ENCODE assay signal across 13 cellular contexts in genomic region chr1:228148196-228148861, GRCh38. TPM values are rescaled to one million over a fixed set of nuclear protein-coding genes. Genes with fewer than 3 reads are reported as not detected.
DNase-seq lines count a peak whose midpoint lies in the region; ATAC-seq, FAIRE-seq and TF ChIP-seq lines count a peak whose summit lies in the region.
"Had no signal": no experiment of that assay in that cellular context is flagged by ENCODE, and none has a peak within 500 bp of the region (broad histone marks: within the 10 kb centered on the region; RNA-seq: fewer than 3 reads in every experiment).

No MANE protein-coding gene starts in this region.

- no peak for FAIRE-seq in GM12878 (lab: Jason Lieb, UNC)
- FAIRE-seq: D721Med had no signal

- no peak overlapping the region for H3K4me3 Mint-ChIP-seq in activated CD4-positive, alpha-beta T cell treated with anti-CD3 and anti-CD28 coated beads for 36 hours
- H3K4me3 Mint-ChIP-seq: memory B cell had no signal

- H3K4me3 ChIP-seq in HCT116 (replicated peaks in 1 of 2; ENCODE audit: low read depth in 1 of 2, low read length in 2 of 2) (no peak overlapping the region), GM12878 (no peak overlapping the region), left lung (no peak overlapping the region), testis (no peak overlapping the region)
- H3K4me3 ChIP-seq: right lobe of liver had no signal

- TF ChIP-seq EP300 in GM12878 (IDR thresholded peaks at IDR 0.05; ENCODE audit: borderline replicate concordance in 1 of 2, control insufficient read depth in 1 of 2, low read depth in 2 of 2, low read length in 2 of 2): no peak

- H3K27ac Mint-ChIP-seq in activated CD4-positive, alpha-beta T cell treated with anti-CD3 and anti-CD28 coated beads for 36 hours: no peak overlapping the region
- H3K27ac Mint-ChIP-seq: activated T-helper 2 cell treated with anti-CD3 and anti-CD28 coated beads, Interferon-gamma antibody, Interleukin-2, Interleukin-4, amounts not matched to agents 10 μg/mL and 5 μg/mL and 100 μg/mL, durations not matched to agents 14 hours and 24 hours and 36 hours; memory B cell had no signal

- intact Hi-C loops in HCT116 (cut with micrococcal nuclease) (no loop called here), GM12878 (cut with micrococcal nuclease; ENCODE audit: unreplicated experiment) (no loop called here), left lung (cut with DNase I) (no loop called here), testis (cut with DNase I; ENCODE audit: low total_unique reads) (no loop called here)
- intact Hi-C loops in activated CD4-positive, alpha-beta T cell treated with anti-CD3 and anti-CD28 coated beads for 36 hours (cut with DNase I, micrococcal nuclease): no loop called here

- CTCF ChIA-PET in HCT116 (lab: Charles Lee) (no interaction called here), GM12878 (lab: Yijun Ruan, JAX) (no interaction called here)
- CTCF ChIA-PET in activated CD4-positive, alpha-beta T cell treated with anti-CD3 and anti-CD28 coated beads for 36 hours (lab: Charles Lee): no interaction called here

- ATAC-seq in HCT116 (peak; percentile 23; the same call in 1 of the 2 replicates), GM12878 (no peak), left lung (no peak), HG03175 (IDR thresholded peaks at IDR 0.05; ENCODE audit: unreplicated experiment) (no peak), HG03571 (IDR thresholded peaks at IDR 0.05; ENCODE audit: unreplicated experiment) (no peak)
- ATAC-seq in activated CD4-positive, alpha-beta T cell treated with anti-CD3 and anti-CD28 coated beads for 36 hours: no peak

- TF ChIP-seq RAD21 in HCT116 (IDR thresholded peaks at IDR 0.05; ENCODE audit: low read depth): no peak
- TF ChIP-seq RAD21 in GM12878 (IDR thresholded peaks at IDR 0.05; ENCODE audit: insufficient read depth, low read depth, low read length): no peak

- H3K4me1 ChIP-seq in HCT116 (ENCODE audit: control insufficient read depth in 1 of 2, insufficient read depth in 2 of 2, low read length in 2 of 2) (no peaks in the 10 kb centered on the region), GM12878 (ENCODE audit: control insufficient read depth, insufficient read depth, low read length) (no peaks in the 10 kb centered on the region), left lung (peaks cover 6 to 71% of the 10 kb centered on the region in 2 donors), testis (peaks cover 71% of the 10 kb centered on the region)
- H3K4me1 ChIP-seq: right lobe of liver had no signal

- no peaks in the 10 kb centered on the region for H3K27me3 ChIP-seq in HCT116 (ENCODE audit: insufficient read depth, low read length)
- no peaks in the 10 kb centered on the region for H3K27me3 ChIP-seq in GM12878 (replicated peaks in 1 of 2; ENCODE audit: control insufficient read depth in 2 of 2, insufficient read depth in 2 of 2, low read length in 1 of 2)
- H3K27me3 ChIP-seq in left lung: no peaks in the 10 kb centered on the region
- no peaks in the 10 kb centered on the region for H3K27me3 ChIP-seq in testis
- H3K27me3 ChIP-seq: right lobe of liver had no signal

- H3K9me2 ChIP-seq in HCT116 (ENCODE audit: insufficient read depth): no peaks in the 10 kb centered on the region

- 83% methylated on average over 18 of the region's 18 CpGs for WGBS in GM12878 (ENCODE audit: insufficient coverage, insufficient replicate concordance, low lambda C conversion rate, missing lambda C conversion rate)
- WGBS in testis, 2 donors: 45 to 62% methylated on average over 8 to 18 of the region's 18 CpGs

- H3K9ac ChIP-seq in HCT116 (ENCODE audit: low read length) (no peak overlapping the region), GM12878 (ENCODE audit: control insufficient read depth, insufficient read depth, low read length) (no peak overlapping the region)

- H3K36me3 Mint-ChIP-seq in activated CD4-positive, alpha-beta T cell treated with anti-CD3 and anti-CD28 coated beads for 36 hours (ENCODE audit: low read depth): peaks cover 6% of the 10 kb centered on the region

- RAD21 ChIA-PET in HCT116 (lab: Charles Lee; ENCODE audit: low non-redundant PET in 1 of 2, low total read pairs in 2 of 2, uncharacterized antibody in 2 of 2, unreplicated experiment in 2 of 2): no interaction called here
- RAD21 ChIA-PET in GM12878 (lab: Charles Lee; ENCODE audit: unreplicated experiment): no interaction called here

- H4K20me1 ChIP-seq in HCT116 (ENCODE audit: insufficient read depth) (no peaks in the 10 kb centered on the region), GM12878 (ENCODE audit: control insufficient read depth, insufficient read depth) (peaks cover 3% of the 10 kb centered on the region; the same call in 1 of the 2 replicates)

- H3K4me2 ChIP-seq in HCT116 (ENCODE audit: low read length): no peak overlapping the region
- H3K4me2 ChIP-seq in GM12878 (ENCODE audit: control insufficient read depth, insufficient read depth): no peak overlapping the region

- H3K79me2 ChIP-seq in HCT116 (ENCODE audit: insufficient read depth, low read length): peaks cover 27% of the 10 kb centered on the region
- peaks cover 23% of the 10 kb centered on the region for H3K79me2 ChIP-seq in GM12878 (ENCODE audit: control insufficient read depth, insufficient read depth, low read length)

- POLR2A ChIA-PET in HCT116 (lab: Charles Lee) (no interaction called here), GM12878 (lab: Charles Lee) (no interaction called here)
- POLR2A ChIA-PET in activated CD4-positive, alpha-beta T cell treated with anti-CD3 and anti-CD28 coated beads for 36 hours (lab: Charles Lee): no interaction called here

- 0 out of 4 replicates have a peak, but pooled peaks cover 0 to 6% of the 10 kb centered on the region in 2 experiments for H3K36me3 ChIP-seq in HCT116 (ENCODE audit: control insufficient read depth in 1 of 2, insufficient read depth in 2 of 2, low read length in 2 of 2)
- H3K36me3 ChIP-seq in GM12878 (ENCODE audit: control insufficient read depth in 2 of 2, insufficient read depth in 2 of 2, low read length in 1 of 2): peaks cover 0 to 17% of the 10 kb centered on the region in 2 experiments; a peak in 3 of 4 replicates
- peaks cover 0 to 57% of the 10 kb centered on the region in 2 donors for H3K36me3 ChIP-seq in left lung
- H3K36me3 ChIP-seq in testis (ENCODE audit: low read depth, missing control alignments): no peaks in the 10 kb centered on the region

- no peak for TF ChIP-seq POLR2A in HCT116 (IDR thresholded peaks at IDR 0.05; ENCODE audit: borderline replicate concordance, extremely low read depth, insufficient read depth, insufficient read length)
- 0 out of 2 replicates have a peak, but pooled peaks have one; percentile 15 for TF ChIP-seq POLR2A in GM12878 (IDR thresholded peaks at IDR 0.05; ENCODE audit: low read depth, low read length)
- no peak for TF ChIP-seq POLR2A in testis (IDR thresholded peaks at IDR 0.05)

- in situ Hi-C loops in GM12878 (cut with MboI): no loop called here

- no peaks in the 10 kb centered on the region for H3K9me3 Mint-ChIP-seq in activated CD4-positive, alpha-beta T cell treated with anti-CD3 and anti-CD28 coated beads for 36 hours (ENCODE audit: low read depth)
- H3K9me3 Mint-ChIP-seq: activated T-helper 2 cell treated with anti-CD3 and anti-CD28 coated beads, Interferon-gamma antibody, Interleukin-2, Interleukin-4, amounts not matched to agents 10 μg/mL and 5 μg/mL and 100 μg/mL, durations not matched to agents 14 hours and 24 hours and 36 hours; memory B cell had no signal

- no peak overlapping the region for H2AFZ ChIP-seq in HCT116 (ENCODE audit: low read depth, low read length, poor library complexity, severe bottlenecking)
- no peak overlapping the region for H2AFZ ChIP-seq in GM12878 (ENCODE audit: control insufficient read depth, low read depth, low read length)

- H3K9me3 ChIP-seq in HCT116 (ENCODE audit: control insufficient read depth in 1 of 2, insufficient read depth in 1 of 2, low read depth in 1 of 2, low read length in 2 of 2) (no peaks in the 10 kb centered on the region), GM12878 (replicated peaks; ENCODE audit: control insufficient read depth, insufficient read depth, low read length) (no peaks in the 10 kb centered on the region), left lung (no peaks in the 10 kb centered on the region), testis (no peaks in the 10 kb centered on the region)
- H3K9me3 ChIP-seq: right lobe of liver had no signal

- H3K27ac ChIP-seq in HCT116 (ENCODE audit: low read depth, low read length) (no peak overlapping the region; the same call in 1 of the 2 replicates), GM12878 (ENCODE audit: control insufficient read depth, insufficient read depth) (no peak overlapping the region), left lung (peak overlapping the region; percentile 79 to 81), testis (peak overlapping the region; percentile 91 to 93)

- DNase-seq in HCT116 (ENCODE audit: low read depth, low spot score) (no peak), GM12878 (ENCODE audit: low read depth, low spot score) (no peak), left lung (peak in 1 of 2 donors; percentile 65), testis (no peak)
- DNase-seq in activated CD4-positive, alpha-beta T cell treated with anti-CD3 and anti-CD28 coated beads for 36 hours: no peak
- DNase-seq: activated CD4-positive, CD25-positive, alpha-beta regulatory T cell treated with anti-CD3 and anti-CD28 coated beads, Interleukin-2, amount 50 U/mL, for 72 hours; SHP77 treated with DMSO at 0.1 percent for 48 hours had no signal

- H3K4me1 Mint-ChIP-seq in activated CD4-positive, alpha-beta T cell treated with anti-CD3 and anti-CD28 coated beads for 36 hours: peaks cover 10% of the 10 kb centered on the region

- SMC1A ChIA-PET in GM12878 (lab: Charles Lee; ENCODE audit: uncharacterized antibody, unreplicated experiment): no interaction called here

- no peaks in the 10 kb centered on the region for H3K27me3 Mint-ChIP-seq in activated CD4-positive, alpha-beta T cell treated with anti-CD3 and anti-CD28 coated beads for 36 hours
- H3K27me3 Mint-ChIP-seq: memory B cell had no signal

- TF ChIP-seq CTCF in HCT116 (IDR thresholded peaks at IDR 0.05 in 2 of 3, conservative IDR thresholded peaks at IDR 0.05 in 1 of 3; ENCODE audit: borderline replicate concordance in 1 of 3, insufficient read depth in 1 of 3, low read depth in 2 of 3, low read length in 2 of 3) (0 out of 6 replicates have a peak, but pooled peaks of 1 of the 3 experiments have one; percentile 10), GM12878 (IDR thresholded peaks at IDR 0.05 in 2 of 3, conservative IDR thresholded peaks at IDR 0.05 in 1 of 3; ENCODE audit: control insufficient read depth in 2 of 3, extremely low read depth in 1 of 3, insufficient read depth in 1 of 3, low read depth in 3 of 3, low read length in 3 of 3) (no peak), left lung (IDR thresholded peaks at IDR 0.05) (no peak), testis (IDR thresholded peaks at IDR 0.05) (no peak)

- no TSS peak for BruUV-seq in HCT116 (replicated peaks; lab: Mats Ljungman, UMichigan)
- BruUV-seq in GM12878 (replicated peaks; lab: Mats Ljungman, UMichigan): no TSS peak

RNA-seq across cellular contexts. Expression of gene GJC2, which starts 1.4 kb away (rescaled TPM):
- total RNA-seq in HCT116 (2021; ENCODE audit: unreplicated experiment): 0.76 TPM
- 0.23 and 0.46 TPM in 2 replicates for polyA plus RNA-seq in HCT116 (2012)
- 0.27 and 0.65 TPM in 2 replicates for total RNA-seq in GM12878 (2013; cell fraction: nucleolus; rRNA removed)
- total RNA-seq in GM12878 (2014; rRNA removed): 0.06 and 0.11 TPM in 2 replicates
- total RNA-seq in GM12878 (2014; rRNA removed; fragmentation: Illumina TruSeq; extraction: Trizol): 0.09 TPM in 2 replicates
- 0.44 TPM in 1 of 2 replicates, not detected in the other for total RNA-seq in GM12878 (2021)
- polyA plus RNA-seq in GM12878 (2011; ENCODE audit: low read depth): not detected
- 0.03 and 0.04 TPM in 2 replicates for polyA plus RNA-seq in GM12878 (2011; rRNA removed)
- 0.06 and 0.07 TPM in 2 replicates for polyA plus RNA-seq in GM12878 (2011; cell fraction: cytosol; rRNA removed)
- polyA plus RNA-seq in GM12878 (2011; cell fraction: nucleus; rRNA removed): 0.24 and 0.51 TPM in 2 replicates
- 0.15 and 0.22 TPM in 2 replicates for polyA plus RNA-seq in GM12878 (2012)
- polyA plus RNA-seq in GM12878 (2014; fragmentation: Illumina TruSeq; extraction: Trizol): 0.04 TPM in 1 of 2 replicates, not detected in the other
- polyA plus RNA-seq in GM12878 (2014; fragmentation: Nextera tagmentation; extraction: Ambion mirVana): not detected
- 0.26 and 0.32 TPM in 2 replicates for polyA plus RNA-seq in GM12878 (2014; rRNA removed)
- polyA plus RNA-seq in GM12878 (2016; fragmentation: Nextera tagmentation; extraction: Ambion mirVana): not detected
- polyA minus RNA-seq in GM12878 (2011; rRNA and poly(A)+ RNA removed): 0.21 TPM in 1 of 2 replicates, not detected in the other
- not detected in 2 replicates for polyA minus RNA-seq in GM12878 (2011; cell fraction: cytosol; rRNA and poly(A)+ RNA removed)
- 0.24 and 0.96 TPM in 2 replicates for polyA minus RNA-seq in GM12878 (2011; cell fraction: nucleus; rRNA and poly(A)+ RNA removed)
- total RNA-seq in left lung: 1 to 10 TPM; 2.3 to 4.9 TPM
- 1 to 10 TPM; 2.0 to 4.2 TPM for total RNA-seq in testis
- 2.6 TPM for polyA plus RNA-seq in testis (ENCODE audit: insufficient read depth, low read depth, low replicate concordance)
- total RNA-seq in activated CD4-positive, alpha-beta T cell treated with anti-CD3 and anti-CD28 coated beads for 36 hours: under 1 TPM in 1 of 2 experiments, not detected in 1; 0.64 TPM

RNA-seq across cellular contexts. Expression of gene GUK1, which starts 8.2 kb away (rescaled TPM):
- total RNA-seq in HCT116 (2021; ENCODE audit: unreplicated experiment): 145 TPM
- polyA plus RNA-seq in HCT116 (2012): 238 and 297 TPM in 2 replicates
- 142 and 146 TPM in 2 replicates for total RNA-seq in GM12878 (2013; cell fraction: nucleolus; rRNA removed)
- 214 and 235 TPM in 2 replicates for total RNA-seq in GM12878 (2014; rRNA removed)
- total RNA-seq in GM12878 (2014; rRNA removed; fragmentation: Illumina TruSeq; extraction: Trizol): 82.0 and 98.3 TPM in 2 replicates
- 183 and 195 TPM in 2 replicates for total RNA-seq in GM12878 (2021)
- polyA plus RNA-seq in GM12878 (2011; ENCODE audit: low read depth): 101 TPM
- polyA plus RNA-seq in GM12878 (2011; rRNA removed): 107 and 224 TPM in 2 replicates
- polyA plus RNA-seq in GM12878 (2011; cell fraction: cytosol; rRNA removed): 381 and 606 TPM in 2 replicates
- polyA plus RNA-seq in GM12878 (2011; cell fraction: nucleus; rRNA removed): 634 and 756 TPM in 2 replicates
- polyA plus RNA-seq in GM12878 (2012): 190 and 243 TPM in 2 replicates
- polyA plus RNA-seq in GM12878 (2014; fragmentation: Illumina TruSeq; extraction: Trizol): 4.2 and 28.9 TPM in 2 replicates
- polyA plus RNA-seq in GM12878 (2014; fragmentation: Nextera tagmentation; extraction: Ambion mirVana): 10 to 100 TPM in 1 of 2 experiments, 1 to 10 TPM in 1; 6.3 to 39.2 TPM
- polyA plus RNA-seq in GM12878 (2014; rRNA removed): 227 and 264 TPM in 2 replicates
- 100 to 1,000 TPM; 349 to 357 TPM for polyA plus RNA-seq in GM12878 (2016; fragmentation: Nextera tagmentation; extraction: Ambion mirVana)
- 103 and 217 TPM in 2 replicates for polyA minus RNA-seq in GM12878 (2011; rRNA and poly(A)+ RNA removed)
- polyA minus RNA-seq in GM12878 (2011; cell fraction: cytosol; rRNA and poly(A)+ RNA removed): 59.5 and 69.8 TPM in 2 replicates
- polyA minus RNA-seq in GM12878 (2011; cell fraction: nucleus; rRNA and poly(A)+ RNA removed): 116 and 141 TPM in 2 replicates
- 100 to 1,000 TPM; 217 to 221 TPM for total RNA-seq in left lung
- 100 to 1,000 TPM; 298 to 343 TPM for total RNA-seq in testis
- 236 TPM for polyA plus RNA-seq in testis (ENCODE audit: insufficient read depth, low read depth, low replicate concordance)
- total RNA-seq in activated CD4-positive, alpha-beta T cell treated with anti-CD3 and anti-CD28 coated beads for 36 hours: 100 to 1,000 TPM; 196 to 270 TPM

RNA-seq across cellular contexts. Expression of gene IBA57, which starts 17.3 kb away (rescaled TPM):
- total RNA-seq in HCT116 (2021; ENCODE audit: unreplicated experiment): 11.6 TPM
- polyA plus RNA-seq in HCT116 (2012): 6.6 and 8.7 TPM in 2 replicates
- 3.6 and 5.1 TPM in 2 replicates for total RNA-seq in GM12878 (2013; cell fraction: nucleolus; rRNA removed)
- 6.0 and 6.9 TPM in 2 replicates for total RNA-seq in GM12878 (2014; rRNA removed)
- total RNA-seq in GM12878 (2014; rRNA removed; fragmentation: Illumina TruSeq; extraction: Trizol): 1.3 and 1.5 TPM in 2 replicates
- total RNA-seq in GM12878 (2021): 6.9 and 8.5 TPM in 2 replicates
- polyA plus RNA-seq in GM12878 (2011; ENCODE audit: low read depth): 2.1 TPM
- polyA plus RNA-seq in GM12878 (2011; rRNA removed): 1.4 and 2.9 TPM in 2 replicates
- 3.5 and 8.3 TPM in 2 replicates for polyA plus RNA-seq in GM12878 (2011; cell fraction: cytosol; rRNA removed)
- 5.4 and 7.1 TPM in 2 replicates for polyA plus RNA-seq in GM12878 (2011; cell fraction: nucleus; rRNA removed)
- 2.0 and 3.3 TPM in 2 replicates for polyA plus RNA-seq in GM12878 (2012)
- 1.2 and 1.3 TPM in 2 replicates for polyA plus RNA-seq in GM12878 (2014; fragmentation: Illumina TruSeq; extraction: Trizol)
- polyA plus RNA-seq in GM12878 (2014; fragmentation: Nextera tagmentation; extraction: Ambion mirVana): under 1 TPM; 0.51 to 0.60 TPM
- 4.6 and 6.7 TPM in 2 replicates for polyA plus RNA-seq in GM12878 (2014; rRNA removed)
- 1 to 10 TPM; 6.0 to 8.6 TPM for polyA plus RNA-seq in GM12878 (2016; fragmentation: Nextera tagmentation; extraction: Ambion mirVana)
- 2.0 and 5.2 TPM in 2 replicates for polyA minus RNA-seq in GM12878 (2011; rRNA and poly(A)+ RNA removed)
- 0.83 and 2.3 TPM in 2 replicates for polyA minus RNA-seq in GM12878 (2011; cell fraction: cytosol; rRNA and poly(A)+ RNA removed)
- polyA minus RNA-seq in GM12878 (2011; cell fraction: nucleus; rRNA and poly(A)+ RNA removed): 1.8 and 3.3 TPM in 2 replicates
- 10 to 100 TPM; 13.2 to 13.5 TPM for total RNA-seq in left lung
- 10 to 100 TPM; 16.0 to 23.2 TPM for total RNA-seq in testis
- polyA plus RNA-seq in testis (ENCODE audit: insufficient read depth, low read depth, low replicate concordance): 21.0 TPM
- 1 to 10 TPM; 6.0 to 8.3 TPM for total RNA-seq in activated CD4-positive, alpha-beta T cell treated with anti-CD3 and anti-CD28 coated beads for 36 hours

RNA-seq across cellular contexts. Expression of gene MRPL55, which starts 39.2 kb away (rescaled TPM):
- total RNA-seq in HCT116 (2021; ENCODE audit: unreplicated experiment) (57.1 TPM), GM12878 (2014; rRNA removed) (81.9 and 93.4 TPM in 2 replicates), GM12878 (2014; rRNA removed; fragmentation: Illumina TruSeq; extraction: Trizol) (25.5 and 35.1 TPM in 2 replicates), GM12878 (2021) (47.6 and 54.9 TPM in 2 replicates), left lung (10 to 100 TPM; 43.0 to 44.2 TPM), testis (100 to 1,000 TPM; 102 to 121 TPM)
- 91.7 and 124 TPM in 2 replicates for polyA plus RNA-seq in HCT116 (2012)
- 43.8 and 45.7 TPM in 2 replicates for total RNA-seq in GM12878 (2013; cell fraction: nucleolus; rRNA removed)
- 30.7 TPM for polyA plus RNA-seq in GM12878 (2011; ENCODE audit: low read depth)
- polyA plus RNA-seq in GM12878 (2011; rRNA removed) (17.0 and 39.3 TPM in 2 replicates), GM12878 (2014; fragmentation: Illumina TruSeq; extraction: Trizol) (8.8 and 42.1 TPM in 2 replicates), GM12878 (2014; fragmentation: Nextera tagmentation; extraction: Ambion mirVana) (10 to 100 TPM; 15.1 to 56.7 TPM), GM12878 (2014; rRNA removed) (91.0 and 96.3 TPM in 2 replicates), GM12878 (2016; fragmentation: Nextera tagmentation; extraction: Ambion mirVana) (100 to 1,000 TPM; 129 to 143 TPM), testis (ENCODE audit: insufficient read depth, low read depth, low replicate concordance) (63.1 TPM)
- polyA plus RNA-seq in GM12878 (2011; cell fraction: cytosol; rRNA removed): 66.7 and 115 TPM in 2 replicates
- polyA plus RNA-seq in GM12878 (2011; cell fraction: nucleus; rRNA removed): 172 and 194 TPM in 2 replicates
- 45.5 and 64.1 TPM in 2 replicates for polyA plus RNA-seq in GM12878 (2012)
- polyA minus RNA-seq in GM12878 (2011; rRNA and poly(A)+ RNA removed): 24.7 and 44.2 TPM in 2 replicates
- 16.6 and 20.5 TPM in 2 replicates for polyA minus RNA-seq in GM12878 (2011; cell fraction: cytosol; rRNA and poly(A)+ RNA removed)
- 31.3 and 40.2 TPM in 2 replicates for polyA minus RNA-seq in GM12878 (2011; cell fraction: nucleus; rRNA and poly(A)+ RNA removed)
- total RNA-seq in activated CD4-positive, alpha-beta T cell treated with anti-CD3 and anti-CD28 coated beads for 36 hours: 10 to 100 TPM; 51.0 to 57.7 TPM

RNA-seq across cellular contexts. Expression of gene C1orf35, which starts 45.2 kb away (rescaled TPM):
- 26.1 TPM for total RNA-seq in HCT116 (2021; ENCODE audit: unreplicated experiment)
- polyA plus RNA-seq in HCT116 (2012): 19.2 and 19.3 TPM in 2 replicates
- total RNA-seq in GM12878 (2013; cell fraction: nucleolus; rRNA removed): 5.5 and 6.0 TPM in 2 replicates
- 14.0 and 14.6 TPM in 2 replicates for total RNA-seq in GM12878 (2014; rRNA removed)
- total RNA-seq in GM12878 (2014; rRNA removed; fragmentation: Illumina TruSeq; extraction: Trizol): 5.9 and 6.7 TPM in 2 replicates
- 20.8 and 21.5 TPM in 2 replicates for total RNA-seq in GM12878 (2021)
- polyA plus RNA-seq in GM12878 (2011; ENCODE audit: low read depth): 5.1 TPM
- 3.1 and 6.6 TPM in 2 replicates for polyA plus RNA-seq in GM12878 (2011; rRNA removed)
- polyA plus RNA-seq in GM12878 (2011; cell fraction: cytosol; rRNA removed): 10.1 and 14.3 TPM in 2 replicates
- polyA plus RNA-seq in GM12878 (2011; cell fraction: nucleus; rRNA removed): 23.8 and 28.1 TPM in 2 replicates
- polyA plus RNA-seq in GM12878 (2012): 13.2 and 16.0 TPM in 2 replicates
- 1.6 and 5.5 TPM in 2 replicates for polyA plus RNA-seq in GM12878 (2014; fragmentation: Illumina TruSeq; extraction: Trizol)
- 1 to 10 TPM; 2.5 to 4.8 TPM for polyA plus RNA-seq in GM12878 (2014; fragmentation: Nextera tagmentation; extraction: Ambion mirVana)
- 18.8 and 19.5 TPM in 2 replicates for polyA plus RNA-seq in GM12878 (2014; rRNA removed)
- 10 to 100 TPM; 26.7 to 27.0 TPM for polyA plus RNA-seq in GM12878 (2016; fragmentation: Nextera tagmentation; extraction: Ambion mirVana)
- polyA minus RNA-seq in GM12878 (2011; rRNA and poly(A)+ RNA removed): 1.2 and 2.7 TPM in 2 replicates
- polyA minus RNA-seq in GM12878 (2011; cell fraction: cytosol; rRNA and poly(A)+ RNA removed): 1.8 and 2.7 TPM in 2 replicates
- polyA minus RNA-seq in GM12878 (2011; cell fraction: nucleus; rRNA and poly(A)+ RNA removed): 3.5 and 4.8 TPM in 2 replicates
- 10 to 100 TPM; 12.6 to 13.2 TPM for total RNA-seq in left lung
- total RNA-seq in testis: 10 to 100 TPM; 19.4 to 25.0 TPM
- polyA plus RNA-seq in testis (ENCODE audit: insufficient read depth, low read depth, low replicate concordance): 11.3 TPM
- total RNA-seq in activated CD4-positive, alpha-beta T cell treated with anti-CD3 and anti-CD28 coated beads for 36 hours: 10 to 100 TPM; 14.6 to 22.5 TPM

Comparison
In these comparisons a context has a peak if more than half of its experiments do, and no peak if none do; other contexts are left out.
1. H3K27ac ChIP-seq: peak in left lung (2 of 2) and testis (2 of 2); none in HCT116 (single experiment) and GM12878 (single experiment).
2. Of the 18 proteins assayed by ChIP-seq in both GM12878 and HCT116: peak only in GM12878: POLR2A; only in HCT116: none; in both: none; in neither: 16; mixed calls (peak in some experiments, not most) for 1.